8 cellular contexts compared by ENCODE assay signal in the genomic region with DNA sequence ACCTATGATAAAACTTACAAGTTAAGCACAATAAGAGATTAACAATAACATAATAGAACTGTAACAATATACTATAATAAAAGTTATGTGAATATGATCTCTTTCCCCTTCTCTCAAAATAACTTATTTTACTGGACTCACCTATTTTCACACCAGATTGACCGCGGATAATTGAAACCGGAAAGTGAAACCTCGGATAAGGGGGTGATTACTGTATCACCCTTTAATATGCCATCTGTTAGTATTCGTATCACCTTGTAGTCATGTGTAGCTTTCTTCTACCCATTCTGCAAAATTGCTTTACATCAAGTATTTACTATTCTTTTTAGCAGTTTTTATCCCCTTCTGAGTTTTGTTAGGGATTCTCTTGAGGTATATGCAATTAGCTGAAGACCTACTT. TPM values are rescaled to one million over a fixed set of nuclear protein-coding genes. Genes with fewer than 3 reads are reported as not detected.
DNase-seq lines count a peak whose midpoint lies in the region; ATAC-seq, FAIRE-seq and TF ChIP-seq lines count a peak whose summit lies in the region.

No MANE protein-coding gene starts in this region.

- no peak overlapping the region for H2AFZ ChIP-seq in PC-3 (ENCODE audit: low read length)

- H3K27ac Mint-ChIP-seq in endothelial cell (ENCODE audit: unreplicated experiment), result peak overlapping the region; percentile 89
- H3K27ac Mint-ChIP-seq in progenitor cell of endocrine pancreas, result no peak overlapping the region

- POLR2A ChIA-PET in PC-3 (lab: Charles Lee; ENCODE audit: unreplicated experiment), result no interaction called here

- no peak for FAIRE-seq in D721Med (lab: Jason Lieb, UNC)

- H3K4me2 ChIP-seq in PC-3 (ENCODE audit: low read length), result peak overlapping the region; percentile 97

- peaks cover 31% of the 10 kb centered on the region for H4K20me1 ChIP-seq in PC-3 (ENCODE audit: low read length)

- H3K9me3 ChIP-seq in PC-3 (ENCODE audit: low read length), result no peaks in the 10 kb centered on the region

- H3K4me3 ChIP-seq in GM08714 (ENCODE audit: low read length) (peak overlapping the region; percentile 96; the same call in 1 of the 2 replicates), PC-3 (ENCODE audit: low read length) (peak overlapping the region; percentile 79)

- peaks cover 62% of the 10 kb centered on the region for H3K79me2 ChIP-seq in PC-3 (ENCODE audit: low read length)

- no peak for DNase-seq in PC-3
- DNase-seq in endothelial cell (ENCODE audit: low spot score), result no peak
- DNase-seq in progenitor cell of endocrine pancreas (ENCODE audit: low spot score, unreplicated experiment), result no peak
- no peak for DNase-seq in D721Med (ENCODE audit: insufficient read length, low spot score)
- no peak for DNase-seq in left colon
- no peak for DNase-seq in kidney tubule cell (ENCODE audit: low spot score)
- DNase-seq in NCI-H345 treated with DMSO at 0.1 percent for 48 hours (lab: John Stamatoyannopoulos, UW; ENCODE audit: unreplicated experiment), result no peak

- no peaks in the 10 kb centered on the region for H3K9me2 ChIP-seq in PC-3 (replicated peaks; ENCODE audit: low read length)

- no peaks in the 10 kb centered on the region for H3K36me3 ChIP-seq in PC-3 (ENCODE audit: low read depth, low read length)

- H3K9me3 Mint-ChIP-seq in endothelial cell (ENCODE audit: unreplicated experiment), result no peaks in the 10 kb centered on the region
- no peaks in the 10 kb centered on the region for H3K9me3 Mint-ChIP-seq in progenitor cell of endocrine pancreas (ENCODE audit: low read depth)

- no TSS peak for BruUV-seq in PC-3 (replicated peaks; lab: Mats Ljungman, UMichigan)

- CTCF ChIA-PET in PC-3 (lab: Charles Lee), result no interaction called here

- intact Hi-C loops in PC-3 (cut with micrococcal nuclease), result loop anchor here (5.0 kb wide), 2 partner anchors 49 to 169 kb away; no protein-coding TSS in a partner anchor
- intact Hi-C loops in left colon (cut with DNase I, micrococcal nuclease), result no loop called here

- peaks cover 14% of the 10 kb centered on the region; the same call in 1 of the 2 replicates for H3K4me1 ChIP-seq in PC-3 (ENCODE audit: insufficient read depth, low read length)

- H3K36me3 Mint-ChIP-seq in endothelial cell (ENCODE audit: low read depth, unreplicated experiment) (no peaks in the 10 kb centered on the region), progenitor cell of endocrine pancreas (ENCODE audit: insufficient read depth) (peaks cover 5% of the 10 kb centered on the region)

- H3K4me3 Mint-ChIP-seq in endothelial cell (ENCODE audit: unreplicated experiment) (peak overlapping the region; percentile 92), progenitor cell of endocrine pancreas (ENCODE audit: low read depth) (peak overlapping the region; percentile 92)

- ATAC-seq in PC-3, result no peak
- no peak for ATAC-seq in left colon

- peak overlapping the region; percentile 88 for H3K9ac ChIP-seq in PC-3 (ENCODE audit: low read length)

- no peak overlapping the region for H3K27ac ChIP-seq in PC-3 (ENCODE audit: low read length)

- H3K27me3 Mint-ChIP-seq in endothelial cell (ENCODE audit: unreplicated experiment) (peaks cover 13% of the 10 kb centered on the region), progenitor cell of endocrine pancreas (no peaks in the 10 kb centered on the region)

- no peaks in the 10 kb centered on the region for H3F3A ChIP-seq in PC-3 (ENCODE audit: low read length, unreplicated experiment)

- peaks cover 35% of the 10 kb centered on the region for H3K4me1 Mint-ChIP-seq in endothelial cell (ENCODE audit: unreplicated experiment)
- H3K4me1 Mint-ChIP-seq in progenitor cell of endocrine pancreas (ENCODE audit: low read depth), result peaks cover 32% of the 10 kb centered on the region

- TF ChIP-seq CTCF in PC-3 (conservative IDR thresholded peaks at IDR 0.05; ENCODE audit: low read depth, low read length) (no peak), endothelial cell (IDR thresholded peaks at IDR 0.05; ENCODE audit: unreplicated experiment) (no peak), progenitor cell of endocrine pancreas (IDR thresholded peaks at IDR 0.05; ENCODE audit: unreplicated experiment) (no peak), D721Med (IDR thresholded peaks at IDR 0.05; ENCODE audit: insufficient read depth, missing control alignments) (no peak)

- no peaks in the 10 kb centered on the region for H3K27me3 ChIP-seq in PC-3 (ENCODE audit: low read length)

RNA-seq across cellular contexts. Expression of a gene that starts 1.8 kb away (rescaled TPM):
- total RNA-seq in PC-3 (2014; rRNA removed) (42.4 and 56.1 TPM in 2 replicates), endothelial cell (ENCODE audit: unreplicated experiment) (173 TPM), progenitor cell of endocrine pancreas (118 and 123 TPM in 2 replicates), left colon (100 to 1,000 TPM in 1 of 2 donors, 10 to 100 TPM in 1; 88.5 to 112 TPM)

RNA-seq across cellular contexts. Expression of a gene that starts 52.6 kb away (rescaled TPM):
- total RNA-seq in PC-3 (2014; rRNA removed), result not detected in 2 replicates
- total RNA-seq in endothelial cell (ENCODE audit: unreplicated experiment), result not detected
- total RNA-seq in progenitor cell of endocrine pancreas, result 0.50 and 0.84 TPM in 2 replicates
- 1 to 10 TPM in 1 of 2 donors, not detected in 1; 2.1 TPM for total RNA-seq in left colon
